ENCODE assay signal across 21 cellular contexts in genomic region chr15:81749667-81750360, GRCh38.
DNase-seq lines count a peak whose midpoint lies in the region; FAIRE-seq and TF ChIP-seq lines count a peak whose summit lies in the region.
"Had no signal": no experiment of that assay in that cellular context is flagged by ENCODE, and none has a peak within 500 bp of the region (broad histone marks: within the 10 kb centered on the region; RNA-seq: fewer than 3 reads in every experiment).

No MANE protein-coding gene starts in this region.

- H3K27me3 Mint-ChIP-seq in glutamatergic neuron (ENCODE audit: unreplicated experiment) (peaks cover 15% of the 10 kb centered on the region), endothelial cell (ENCODE audit: unreplicated experiment) (peaks cover 5% of the 10 kb centered on the region)
- H3K27me3 Mint-ChIP-seq: activated B cell treated with CpG ODN at 0.5 μM for 24 hours; activated naive CD4-positive, alpha-beta T cell treated with anti-CD3 and anti-CD28 coated beads, Interleukin-2, amount 10 ng/mL, durations not matched to agents 7 days and 5 days; type B pancreatic cell had no signal

- no peak for TF ChIP-seq CTCF in glutamatergic neuron (IDR thresholded peaks at IDR 0.05; ENCODE audit: partially characterized antibody, unreplicated experiment)
- TF ChIP-seq CTCF in endothelial cell (IDR thresholded peaks at IDR 0.05; ENCODE audit: unreplicated experiment), result no peak

- peak overlapping the region; percentile 100 for H3K27ac Mint-ChIP-seq in glutamatergic neuron (ENCODE audit: unreplicated experiment)
- H3K27ac Mint-ChIP-seq in endothelial cell (ENCODE audit: unreplicated experiment), result no peak overlapping the region
- H3K27ac Mint-ChIP-seq: activated B cell treated with CpG ODN at 0.5 μM for 24 hours; activated CD8-positive, alpha-beta T cell treated with anti-CD3 and anti-CD28 coated beads, Interleukin-2, amount 10 ng/mL, durations not matched to agents 7 days and 5 days; activated naive CD4-positive, alpha-beta T cell treated with anti-CD3 and anti-CD28 coated beads, Interleukin-2, amount 10 ng/mL, durations not matched to agents 7 days and 5 days; activated T-cell treated with anti-CD3 and anti-CD28 coated beads, Interleukin-2, amount 50 U/mL, for 24 hours; type B pancreatic cell had no signal

- H3K36me3 Mint-ChIP-seq in glutamatergic neuron (ENCODE audit: unreplicated experiment) (no peaks in the 10 kb centered on the region), endothelial cell (ENCODE audit: low read depth, unreplicated experiment) (no peaks in the 10 kb centered on the region)
- H3K36me3 Mint-ChIP-seq: activated naive CD4-positive, alpha-beta T cell treated with anti-CD3 and anti-CD28 coated beads, Interleukin-2, amount 10 ng/mL, durations not matched to agents 7 days and 5 days; type B pancreatic cell had no signal

- no peak for FAIRE-seq in H54 (lab: Jason Lieb, UNC)
- FAIRE-seq: GM18507, small intestine had no signal

- H3K4me3 Mint-ChIP-seq in glutamatergic neuron (ENCODE audit: unreplicated experiment), result no peak overlapping the region
- H3K4me3 Mint-ChIP-seq in endothelial cell (ENCODE audit: unreplicated experiment), result no peak overlapping the region
- H3K4me3 Mint-ChIP-seq: activated B cell treated with CpG ODN at 0.5 μM for 24 hours; activated CD8-positive, alpha-beta T cell treated with anti-CD3 and anti-CD28 coated beads, Interleukin-2, amount 10 ng/mL, durations not matched to agents 7 days and 5 days; activated naive CD4-positive, alpha-beta T cell treated with anti-CD3 and anti-CD28 coated beads, Interleukin-2, amount 10 ng/mL, durations not matched to agents 7 days and 5 days; activated T-cell treated with anti-CD3 and anti-CD28 coated beads, Interleukin-2, amount 50 U/mL, for 24 hours; type B pancreatic cell had no signal

- TF ChIP-seq POLR2A in H54 (IDR thresholded peaks at IDR 0.05; ENCODE audit: low read depth, low read length), result no peak

- peaks cover 52% of the 10 kb centered on the region for H3K4me1 Mint-ChIP-seq in glutamatergic neuron (ENCODE audit: low read depth, unreplicated experiment)
- H3K4me1 Mint-ChIP-seq in endothelial cell (ENCODE audit: unreplicated experiment), result peaks cover 68% of the 10 kb centered on the region
- H3K4me1 Mint-ChIP-seq: activated B cell treated with CpG ODN at 0.5 μM for 24 hours; activated naive CD4-positive, alpha-beta T cell treated with anti-CD3 and anti-CD28 coated beads, Interleukin-2, amount 10 ng/mL, durations not matched to agents 7 days and 5 days had no signal

- peak; percentile 37 for DNase-seq in COR-L47 (lab: John Stamatoyannopoulos, UW)
- DNase-seq in GDM1 (lab: John Stamatoyannopoulos, UW), result peak; percentile 6
- peak; percentile 56 for DNase-seq in NCI-H345 (lab: John Stamatoyannopoulos, UW)
- no peak for DNase-seq in glutamatergic neuron
- DNase-seq in endothelial cell (ENCODE audit: low spot score), result no peak
- no peak for DNase-seq in H54 (ENCODE audit: insufficient read length, low spot score)
- DNase-seq in activated CD4-positive, alpha-beta T cell treated with anti-CD3 and anti-CD28 coated beads, Interleukin-2, amount 50 U/mL, for 1 hour, result no peak
- DNase-seq: activated B cell treated with CpG ODN at 0.5 μM for 24 hours; activated CD8-positive, alpha-beta T cell treated with anti-CD3 and anti-CD28 coated beads, Interleukin-2, amount 10 ng/mL, durations not matched to agents 7 days and 5 days; activated naive CD4-positive, alpha-beta T cell treated with anti-CD3 and anti-CD28 coated beads, Interleukin-2, amount 10 ng/mL, durations not matched to agents 7 days and 5 days; activated T-cell treated with anti-CD3 and anti-CD28 coated beads, Interleukin-2, amount 50 U/mL, for 24 hours; EL; KG1; NCI-H524 treated with DMSO at 0.1 percent for 48 hours; PC-9; small intestine; stimulated activated CD4-positive, alpha-beta T cell treated with anti-CD3 and anti-CD28 coated beads, Interleukin-4, amount 100 ng/mL, for 24 hours; stomach; T-helper 2 cell had no signal

- H3K9me3 Mint-ChIP-seq in glutamatergic neuron (ENCODE audit: unreplicated experiment) (peaks cover 15% of the 10 kb centered on the region), endothelial cell (ENCODE audit: unreplicated experiment) (no peaks in the 10 kb centered on the region)
- H3K9me3 Mint-ChIP-seq: activated B cell treated with CpG ODN at 0.5 μM for 24 hours; activated naive CD4-positive, alpha-beta T cell treated with anti-CD3 and anti-CD28 coated beads, Interleukin-2, amount 10 ng/mL, durations not matched to agents 7 days and 5 days; activated T-cell treated with anti-CD3 and anti-CD28 coated beads, Interleukin-2, amount 50 U/mL, for 24 hours; type B pancreatic cell had no signal

Comparison
In these comparisons a context has a peak if more than half of its experiments do, and no peak if none do; other contexts are left out.
1. DNase-seq: peak in COR-L47 (single experiment), GDM1 (single experiment) and NCI-H345 (single experiment); none in glutamatergic neuron (single experiment), endothelial cell (single experiment), H54 (single experiment) and activated CD4-positive, alpha-beta T cell treated with anti-CD3 and anti-CD28 coated beads, Interleukin-2, amount 50 U/mL, for 1 hour (single experiment).